Comparison of ENCODE assay signal across 15 cellular contexts in genomic region chrX:139890991-139891700, GRCh38. TPM values are rescaled to one million over a fixed set of nuclear protein-coding genes. Genes with fewer than 3 reads are reported as not detected.
DNase-seq lines count a peak whose midpoint lies in the region; ATAC-seq and TF ChIP-seq lines count a peak whose summit lies in the region.
"Had no signal": no experiment of that assay in that cellular context is flagged by ENCODE, and none has a peak within 500 bp of the region (broad histone marks: within the 10 kb centered on the region; RNA-seq: fewer than 3 reads in every experiment).

No MANE protein-coding gene starts in this region.

- TF ChIP-seq EP300 in ovary (IDR thresholded peaks at IDR 0.05): no peak

- H3K4me1 ChIP-seq in adipocyte (ENCODE audit: control insufficient read depth, insufficient read depth, low read length) (peaks cover 3% of the 10 kb centered on the region), foreskin keratinocyte (peaks cover 13% of the 10 kb centered on the region), ovary (ENCODE audit: insufficient read depth) (peaks cover 2% of the 10 kb centered on the region)

- ATAC-seq in foreskin keratinocyte (peak; percentile 95), HG03095 (IDR thresholded peaks at IDR 0.05; ENCODE audit: unreplicated experiment) (no peak), GM18519 (IDR thresholded peaks at IDR 0.05; ENCODE audit: low FRiP score, unreplicated experiment) (no peak), HG03159 (IDR thresholded peaks at IDR 0.05; ENCODE audit: unreplicated experiment) (no peak)
- ATAC-seq: left lung had no signal

- TF ChIP-seq POLR2A in ovary (IDR thresholded peaks at IDR 0.05): no peak

- H3K4me3 ChIP-seq in AG09309 (ENCODE audit: control insufficient read depth, low read depth, low read length) (no peak overlapping the region), adipocyte (ENCODE audit: low read length) (no peak overlapping the region), ovary (no peak overlapping the region)
- H3K4me3 ChIP-seq: left lung had no signal

- H3K36me3 ChIP-seq in adipocyte (ENCODE audit: control insufficient read depth, insufficient read depth, low read length, severe bottlenecking) (no peaks in the 10 kb centered on the region), ovary (no peaks in the 10 kb centered on the region)
- H3K36me3 ChIP-seq: left lung, neutrophil had no signal

- H3K27me3 ChIP-seq in adipocyte (replicated peaks; ENCODE audit: control insufficient read depth, insufficient read depth, low read length) (no peaks in the 10 kb centered on the region), foreskin keratinocyte (no peaks in the 10 kb centered on the region), ovary (no peaks in the 10 kb centered on the region)
- H3K27me3 ChIP-seq: left lung, neutrophil had no signal

- 69 to 76% (median 70%) methylated on average over 3 of the region's 3 CpGs for WGBS in ovary, 3 donors

- no peak overlapping the region for H3K9ac ChIP-seq in adipocyte (ENCODE audit: low read length)

- no peak for TF ChIP-seq CTCF in AG09309 (IDR thresholded peaks at IDR 0.05; ENCODE audit: control insufficient read depth, insufficient read depth, low read depth, low read length, missing control alignments)
- no peak for TF ChIP-seq CTCF in foreskin keratinocyte (conservative IDR thresholded peaks at IDR 0.05)
- TF ChIP-seq CTCF in ovary (IDR thresholded peaks at IDR 0.05): no peak

- H3K27ac ChIP-seq in foreskin keratinocyte (peak overlapping the region; percentile 73), ovary (no peak overlapping the region)
- H3K27ac ChIP-seq: left lung, neutrophil had no signal

- DNase-seq in AG09309 (ENCODE audit: low read depth) (peak; percentile 45), HS-5 (ENCODE audit: low read depth) (peak; percentile 63), adipocyte (ENCODE audit: low read depth) (peak; percentile 43), foreskin keratinocyte (peak; percentile 64 to 85), ovary (no peak)
- DNase-seq: activated B cell treated with CpG ODN at 0.5 μM for 24 hours; activated T-cell treated with anti-CD3 and anti-CD28 coated beads for 4 hours; CD4-positive, CD25-positive, alpha-beta regulatory T cell; left lung; NCI-H345; SHP77 had no signal

- intact Hi-C loops in ovary (cut with DNase I): no loop called here

- H3K9me3 ChIP-seq in adipocyte (ENCODE audit: control insufficient read depth, low read length): no peaks in the 10 kb centered on the region
- no peaks in the 10 kb centered on the region for H3K9me3 ChIP-seq in ovary
- H3K9me3 ChIP-seq: left lung, neutrophil had no signal

RNA-seq across cellular contexts. Expression of gene ATP11C, which starts 41.7 kb away (rescaled TPM):
- total RNA-seq in foreskin keratinocyte: 15.9 and 16.8 TPM in 2 replicates
- 5.1 and 5.2 TPM in 2 replicates for polyA plus RNA-seq in foreskin keratinocyte
- 10 to 100 TPM; 19.9 to 34.7 (median 23.8) TPM for total RNA-seq in ovary
- polyA plus RNA-seq in ovary: 10 to 100 TPM; 13.0 to 17.5 TPM

Comparison
In these comparisons a context has a peak if more than half of its experiments do, and no peak if none do; other contexts are left out.
1. DNase-seq: peak in AG09309 (single experiment), HS-5 (single experiment), adipocyte (single experiment) and foreskin keratinocyte (2 of 2); none in ovary (0 of 5).